8 cellular contexts compared by ENCODE assay signal in the genomic region with DNA sequence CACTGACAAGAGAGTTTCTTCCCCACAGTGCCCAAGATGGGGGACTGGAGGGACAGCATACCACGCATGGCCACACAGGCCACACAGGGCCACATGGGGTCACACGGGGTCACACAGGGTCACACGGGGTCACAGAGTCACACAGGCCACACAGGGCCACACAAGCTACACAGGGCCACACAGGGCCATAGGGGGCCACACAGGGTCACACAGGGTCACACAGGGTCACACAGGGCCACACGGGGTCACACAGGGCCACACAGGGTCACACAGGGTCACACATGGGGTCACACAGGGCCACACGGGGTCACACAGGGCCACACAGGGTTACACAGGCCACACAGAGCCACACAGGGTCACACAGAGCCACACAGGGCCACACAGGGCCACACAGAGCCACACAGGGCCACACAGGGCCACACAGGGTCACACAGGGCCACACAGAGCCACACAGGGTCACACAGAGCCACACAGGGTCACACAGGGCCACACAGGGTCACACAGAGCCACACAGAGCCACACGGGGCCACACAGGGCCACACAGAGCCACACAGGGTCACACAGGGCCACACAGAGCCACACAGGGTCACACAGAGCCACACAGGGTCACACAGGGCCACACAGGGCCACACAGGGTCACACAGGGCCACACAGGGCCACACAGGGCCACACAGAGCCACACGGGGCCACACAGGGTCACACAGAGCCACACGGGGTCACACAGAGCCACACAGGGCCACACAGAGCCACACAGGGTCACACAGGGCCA. TPM values are rescaled to one million over a fixed set of nuclear protein-coding genes. Genes with fewer than 3 reads are reported as not detected.
DNase-seq lines count a peak whose midpoint lies in the region; ATAC-seq and TF ChIP-seq lines count a peak whose summit lies in the region.
"Not testable (repeated sequence)": the region's sequence is repeated elsewhere in the genome, so short reads cannot be mapped to it uniquely, and the experiment has no call there.

No MANE protein-coding gene starts in this region.

- ATAC-seq in naive thymus-derived CD4-positive, alpha-beta T cell; stimulated activated effector memory CD8-positive, alpha-beta T cell treated with anti-CD3 and anti-CD28 coated beads, Interleukin-12 subunit alpha, Interleukin-12 subunit beta, amount 100 ng/mL, for 72 hours: not testable (repeated sequence)

- H3K36me3 Mint-ChIP-seq in CD4-positive, alpha-beta memory T cell; naive thymus-derived CD4-positive, alpha-beta T cell; stimulated activated effector memory CD8-positive, alpha-beta T cell treated with anti-CD3 and anti-CD28 coated beads, Interleukin-12 subunit alpha, Interleukin-12 subunit beta, amount 100 ng/mL, for 72 hours: not testable (repeated sequence)

- not testable (repeated sequence) for H3K27ac ChIP-seq in CD4-positive, alpha-beta memory T cell (ENCODE audit: low read depth, low read length); WERI-Rb-1; colonic mucosa; uterus
- H3K27ac ChIP-seq in naive thymus-derived CD4-positive, alpha-beta T cell (ENCODE audit: low read depth, low read length) = peak overlapping the region; percentile 35

- H3K27me3 ChIP-seq in CD4-positive, alpha-beta memory T cell (ENCODE audit: insufficient read depth, low read length); WERI-Rb-1 (ENCODE audit: insufficient read depth, low read depth, severe bottlenecking); colonic mucosa; naive thymus-derived CD4-positive, alpha-beta T cell (ENCODE audit: control insufficient read depth in 2 of 2, insufficient read depth in 2 of 2, low read length in 2 of 2); uterus: not testable (repeated sequence)

- H3K9me3 ChIP-seq in CD4-positive, alpha-beta memory T cell (ENCODE audit: control insufficient read depth in 1 of 2, low read length in 2 of 2); WERI-Rb-1 (ENCODE audit: severe bottlenecking); colonic mucosa; iPS-18c (ENCODE audit: control insufficient read depth, insufficient read depth, low read length); naive thymus-derived CD4-positive, alpha-beta T cell (ENCODE audit: control insufficient read depth in 2 of 3, low read length in 3 of 3); uterus: not testable (repeated sequence)

- H3K27me3 Mint-ChIP-seq in CD4-positive, alpha-beta memory T cell = not testable (repeated sequence)
- H3K27me3 Mint-ChIP-seq in naive thymus-derived CD4-positive, alpha-beta T cell = peaks cover 0 to 15% (median 0%) of the 10 kb centered on the region in 5 donors

- H3K4me3 Mint-ChIP-seq in CD4-positive, alpha-beta memory T cell; naive thymus-derived CD4-positive, alpha-beta T cell; stimulated activated effector memory CD8-positive, alpha-beta T cell treated with anti-CD3 and anti-CD28 coated beads, Interleukin-12 subunit alpha, Interleukin-12 subunit beta, amount 100 ng/mL, for 72 hours: not testable (repeated sequence)

- TF ChIP-seq CTCF in WERI-Rb-1 (IDR thresholded peaks at IDR 0.05; ENCODE audit: low read depth, low read length); colonic mucosa (IDR thresholded peaks at IDR 0.05); uterus (IDR thresholded peaks at IDR 0.05): not testable (repeated sequence)

- CTCF ChIA-PET in CD4-positive, alpha-beta memory T cell (lab: Charles Lee; ENCODE audit: partially characterized antibody); naive thymus-derived CD4-positive, alpha-beta T cell (lab: Charles Lee): not testable (repeated sequence)

- H3K9ac ChIP-seq in colonic mucosa (ENCODE audit: low read depth in 2 of 2, low read length in 2 of 2) = not testable (repeated sequence)

- intact Hi-C loops in CD4-positive, alpha-beta memory T cell (cut with micrococcal nuclease) = loop anchor here (5.0 kb wide), 2 partner anchors 53 to 152 kb away; no protein-coding TSS in a partner anchor
- intact Hi-C loops in colonic mucosa (cut with DNase I); uterus (cut with DNase I; ENCODE audit: low total_unique reads): not testable (repeated sequence)
- intact Hi-C loops in naive thymus-derived CD4-positive, alpha-beta T cell (cut with micrococcal nuclease) = loop anchor here (5.0 kb wide), 2 partner anchors 253 to 263 kb away; a partner anchor contains a TSS

- H3K9me3 Mint-ChIP-seq in CD4-positive, alpha-beta memory T cell; naive thymus-derived CD4-positive, alpha-beta T cell; stimulated activated effector memory CD8-positive, alpha-beta T cell treated with anti-CD3 and anti-CD28 coated beads, Interleukin-12 subunit alpha, Interleukin-12 subunit beta, amount 100 ng/mL, for 72 hours: not testable (repeated sequence)

- H3K4me1 ChIP-seq in CD4-positive, alpha-beta memory T cell (ENCODE audit: insufficient read depth, low read length) = peaks cover 26% of the 10 kb centered on the region
- not testable (repeated sequence) for H3K4me1 ChIP-seq in colonic mucosa, uterus
- peaks cover 11 to 22% of the 10 kb centered on the region in 2 donors for H3K4me1 ChIP-seq in naive thymus-derived CD4-positive, alpha-beta T cell (ENCODE audit: control insufficient read depth in 2 of 2, insufficient read depth in 2 of 2, low read length in 2 of 2)

- peaks cover 20 to 31% (median 27%) of the 10 kb centered on the region in 4 donors for H3K4me1 Mint-ChIP-seq in CD4-positive, alpha-beta memory T cell
- H3K4me1 Mint-ChIP-seq in naive thymus-derived CD4-positive, alpha-beta T cell = peaks cover 19 to 37% (median 26%) of the 10 kb centered on the region in 7 donors
- H3K4me1 Mint-ChIP-seq in stimulated activated effector memory CD8-positive, alpha-beta T cell treated with anti-CD3 and anti-CD28 coated beads, Interleukin-12 subunit alpha, Interleukin-12 subunit beta, amount 100 ng/mL, for 72 hours = peaks cover 31% of the 10 kb centered on the region

- not testable (repeated sequence) for DNase-seq in CD4-positive, alpha-beta memory T cell; stimulated activated effector memory CD8-positive, alpha-beta T cell treated with anti-CD3 and anti-CD28 coated beads, Interleukin-12 subunit alpha, Interleukin-12 subunit beta, amount 100 ng/mL, for 72 hours (ENCODE audit: low spot score in 2 of 2)
- DNase-seq in WERI-Rb-1 = peak; percentile 10
- peak; percentile 61 for DNase-seq in activated effector memory CD4-positive, alpha-beta T cell treated with anti-CD3 and anti-CD28 coated beads, Interleukin-2, amount 50 U/mL, for 16 hours
- DNase-seq in colonic mucosa = peak; percentile 13
- DNase-seq in naive thymus-derived CD4-positive, alpha-beta T cell = peak in 1 of 9 donors; percentile 16
- DNase-seq in uterus = peak; percentile 11 to 15

- not testable (repeated sequence) for H3K4me3 ChIP-seq in CD4-positive, alpha-beta memory T cell (ENCODE audit: low read length in 2 of 2); WERI-Rb-1 (ENCODE audit: low read depth, low read length); colonic mucosa; naive thymus-derived CD4-positive, alpha-beta T cell (ENCODE audit: low read length); uterus
- H3K4me3 ChIP-seq in iPS-18c (ENCODE audit: insufficient read depth, low read depth, low read length) = peak overlapping the region; percentile 9; the same call in 1 of the 2 replicates

- not testable (repeated sequence) for H3K36me3 ChIP-seq in CD4-positive, alpha-beta memory T cell (ENCODE audit: insufficient read depth, low read length); WERI-Rb-1; colonic mucosa; naive thymus-derived CD4-positive, alpha-beta T cell (ENCODE audit: control insufficient read depth in 2 of 3, insufficient read depth in 3 of 3, low read length in 3 of 3); uterus

- H3K27ac Mint-ChIP-seq in CD4-positive, alpha-beta memory T cell = peak overlapping the region in 6 of 7 donors; percentile 57 to 82 (median 76)
- H3K27ac Mint-ChIP-seq in naive thymus-derived CD4-positive, alpha-beta T cell = peak overlapping the region in 5 of 9 donors; percentile 53 to 93 (median 84)
- peak overlapping the region; percentile 94 for H3K27ac Mint-ChIP-seq in stimulated activated effector memory CD8-positive, alpha-beta T cell treated with anti-CD3 and anti-CD28 coated beads, Interleukin-12 subunit alpha, Interleukin-12 subunit beta, amount 100 ng/mL, for 72 hours

- POLR2A ChIA-PET in CD4-positive, alpha-beta memory T cell (lab: Charles Lee; ENCODE audit: partially characterized antibody); naive thymus-derived CD4-positive, alpha-beta T cell (lab: Charles Lee): not testable (repeated sequence)

- TF ChIP-seq POLR2A in uterus (IDR thresholded peaks at IDR 0.05) = not testable (repeated sequence)

RNA-seq across cellular contexts. Expression of a gene that starts 15.8 kb away (rescaled TPM):
- total RNA-seq in CD4-positive, alpha-beta memory T cell = 10 to 100 TPM; 62.8 to 63.6 TPM
- polyA plus RNA-seq in CD4-positive, alpha-beta memory T cell = 10 to 100 TPM in 1 of 2 donors, 1 to 10 TPM in 1; 9.0 to 32.2 TPM
- 10 to 100 TPM; 17.1 to 27.3 TPM for total RNA-seq in colonic mucosa
- total RNA-seq in naive thymus-derived CD4-positive, alpha-beta T cell = 10 to 100 TPM; 29.4 to 89.4 (median 49.7) TPM
- 10 to 100 TPM in 1 of 2 donors, 1 to 10 TPM in 1; 9.9 to 23.5 TPM for polyA plus RNA-seq in naive thymus-derived CD4-positive, alpha-beta T cell
- total RNA-seq in uterus = 10 to 100 TPM; 21.5 to 51.0 (median 40.0) TPM
